Comparison of ENCODE assay signal across 8 cellular contexts in the genomic region with DNA sequence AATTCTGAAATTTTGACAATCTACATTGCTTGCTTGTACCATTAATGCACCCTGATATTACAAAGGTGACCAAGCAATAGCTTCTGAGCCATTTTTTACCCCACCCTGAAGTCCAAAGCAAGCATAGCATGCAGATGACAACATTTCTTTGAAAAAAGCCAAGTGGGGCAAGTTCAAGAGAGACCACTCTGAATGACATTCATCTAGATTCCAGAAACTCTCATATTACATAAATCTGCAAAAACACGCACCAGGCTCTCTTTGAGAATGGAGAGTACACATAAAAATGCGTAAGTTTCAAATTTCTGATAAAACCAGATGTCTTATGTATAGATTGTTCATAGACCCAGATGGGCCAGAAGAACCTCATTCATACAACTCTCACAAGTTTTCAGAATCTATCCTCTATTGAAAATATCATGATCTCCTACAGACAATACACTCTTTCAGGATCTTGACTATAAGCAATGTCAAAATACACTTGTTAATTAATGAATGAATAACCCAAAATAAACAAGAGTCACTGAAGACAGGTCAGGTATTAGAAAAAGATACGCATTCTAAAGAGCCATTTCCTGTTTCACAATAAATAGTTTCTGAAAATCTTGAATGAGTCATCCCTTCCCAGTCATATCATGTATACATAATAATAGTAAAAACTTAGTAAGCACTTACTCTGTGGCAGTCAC.
DNase-seq lines count a peak whose midpoint lies in the region; ATAC-seq and TF ChIP-seq lines count a peak whose summit lies in the region.

No MANE protein-coding gene starts in this region.

- peak; percentile 79 for DNase-seq in RKO (ENCODE audit: low spot score)
- DNase-seq in fibroblast of villous mesenchyme (ENCODE audit: low read depth) = peak; percentile 90
- DNase-seq in Peyer's patch = no peak
- DNase-seq in sciatic nerve (ENCODE audit: low spot score) = no peak
- DNase-seq in KG1 (lab: John Stamatoyannopoulos, UW) = no peak

- ATAC-seq in GM18861 (IDR thresholded peaks at IDR 0.05; ENCODE audit: unreplicated experiment) (peak; percentile 84), HG02973 (IDR thresholded peaks at IDR 0.05; ENCODE audit: unreplicated experiment) (peak; percentile 92), sciatic nerve (no peak)

- H3K27ac ChIP-seq in ACC112 (ENCODE audit: low read depth, low read length) = peak overlapping the region; percentile 60
- peak overlapping the region in 2 of 4 donors; percentile 23 to 28 for H3K27ac ChIP-seq in Peyer's patch

- H3K4me3 ChIP-seq in ACC112 (ENCODE audit: low read depth, low read length) = peak overlapping the region; percentile 50; the same call in 1 of the 2 replicates
- no peak overlapping the region for H3K4me3 ChIP-seq in fibroblast of villous mesenchyme (ENCODE audit: low read depth, low read length)
- no peak overlapping the region for H3K4me3 ChIP-seq in Peyer's patch

- H3K9me3 ChIP-seq in Peyer's patch = no peaks in the 10 kb centered on the region

- no peak overlapping the region for H2AFZ ChIP-seq in ACC112 (ENCODE audit: low read length, unreplicated experiment)

- TF ChIP-seq POLR2A in Peyer's patch (IDR thresholded peaks at IDR 0.05) = no peak

- peaks cover 39% of the 10 kb centered on the region for H3K4me1 ChIP-seq in ACC112 (ENCODE audit: control insufficient read depth, insufficient read depth, low read length, unreplicated experiment)
- H3K4me1 ChIP-seq in Peyer's patch = peaks cover 0 to 21% (median 8%) of the 10 kb centered on the region in 4 donors

- no peak for TF ChIP-seq CTCF in fibroblast of villous mesenchyme (IDR thresholded peaks at IDR 0.05; ENCODE audit: insufficient read depth, low read depth, low read length)
- no peak for TF ChIP-seq CTCF in Peyer's patch (IDR thresholded peaks at IDR 0.05)

- H3K36me3 ChIP-seq in ACC112 (ENCODE audit: insufficient read depth, low read length) (no peaks in the 10 kb centered on the region), Peyer's patch (no peaks in the 10 kb centered on the region)

- intact Hi-C loops in sciatic nerve (cut with DNase I) = no loop called here

- no peaks in the 10 kb centered on the region for H3K27me3 ChIP-seq in ACC112 (ENCODE audit: insufficient read depth, low read length)
- no peaks in the 10 kb centered on the region for H3K27me3 ChIP-seq in Peyer's patch

- H3K79me2 ChIP-seq in ACC112 (ENCODE audit: control insufficient read depth, insufficient read depth, low read length, unreplicated experiment) = peaks cover 74% of the 10 kb centered on the region

Comparison
In these comparisons a context has a peak if more than half of its experiments do, and no peak if none do; other contexts are left out.
1. DNase-seq: peak in RKO (single experiment) and fibroblast of villous mesenchyme (single experiment); none in Peyer's patch (0 of 3), sciatic nerve (single experiment) and KG1 (single experiment).